In genomic region chr10:50622497-50623298, GRCh38 we compare ENCODE assay signal across 8 cellular contexts. TPM values are rescaled to one million over a fixed set of nuclear protein-coding genes. Genes with fewer than 3 reads are reported as not detected.
A peak's percentile ranks its signal among the peaks of the same experiment; 100 is the strongest.
DNase-seq lines count a peak whose midpoint lies in the region; ATAC-seq, FAIRE-seq and TF ChIP-seq lines count a peak whose summit lies in the region.

No MANE protein-coding gene starts in this region.

- H3K79me2 ChIP-seq in K562 (ENCODE audit: control insufficient read depth, insufficient read depth, low read length): peaks cover 72% of the 10 kb centered on the region

- H3K27ac ChIP-seq in A549 (peak overlapping the region; percentile 96 to 98), K562 (ENCODE audit: extremely low read depth, low read depth, low read length) (peak overlapping the region; percentile 82)

- peak overlapping the region; percentile 83 to 94 for H3K9ac ChIP-seq in K562 (ENCODE audit: insufficient read depth in 1 of 2, low read depth in 2 of 2, low read length in 2 of 2)

- TF ChIP-seq POLR2A in A549 (IDR thresholded peaks at IDR 0.05; ENCODE audit: low read length) (no peak), K562 (conservative IDR thresholded peaks at IDR 0.05) (no peak)

- no peak for TF ChIP-seq EP300 in A549 (IDR thresholded peaks at IDR 0.05)
- TF ChIP-seq EP300 in K562 (IDR thresholded peaks at IDR 0.05; ENCODE audit: low read length): no peak

- no peak for TF ChIP-seq CTCF in A549 (IDR thresholded peaks at IDR 0.05)
- no peak for TF ChIP-seq CTCF in GM20000 (IDR thresholded peaks at IDR 0.05; ENCODE audit: extremely low read depth, missing control alignments)
- peak; percentile 13 to 33 (median 16); a peak in 2 of 6 replicates for TF ChIP-seq CTCF in K562 (IDR thresholded peaks at IDR 0.05 in 2 of 3, conservative IDR thresholded peaks at IDR 0.05 in 1 of 3; ENCODE audit: insufficient read depth in 2 of 3, low read depth in 1 of 3, low read length in 3 of 3)

- FAIRE-seq in A549 (lab: Jason Lieb, UNC) (no peak), K562 (lab: Jason Lieb, UNC) (no peak)

- POLR2A ChIA-PET in A549 (lab: Yijun Ruan, JAX): interaction anchor here (1.8 kb wide), 1 partner anchor 18 kb away, joined by 6 read pairs; no protein-coding TSS in a partner anchor
- POLR2A ChIA-PET in K562 (lab: Yijun Ruan, JAX): interaction anchor here (0.6 to 3.8 kb wide), 10 partner anchors 9 to 93 kb away, joined by 3 to 32 read pairs (median 4); no protein-coding TSS in a partner anchor

- no peak for TF ChIP-seq RAD21 in A549 (conservative IDR thresholded peaks at IDR 0.05 in 1 of 2, IDR thresholded peaks at IDR 0.05 in 1 of 2)
- peak in 1 of 2 experiments; percentile 21; a peak in 1 of 4 replicates for TF ChIP-seq RAD21 in K562 (CRISPR knock-in tag; conservative IDR thresholded peaks at IDR 0.05 in 1 of 2, IDR thresholded peaks at IDR 0.05 in 1 of 2)

- intact Hi-C loops in K562 (cut with micrococcal nuclease): loop anchor here (1.0 to 5.0 kb wide), 3 partner anchors 45 to 295 kb away; no protein-coding TSS in a partner anchor

- H3K36me3 ChIP-seq in K562 (ENCODE audit: control insufficient read depth, insufficient read depth, low read length): peaks cover 15% of the 10 kb centered on the region; the same call in 2 of the 3 replicates

- H3K4me2 ChIP-seq in A549 (peak overlapping the region; percentile 100), K562 (ENCODE audit: insufficient read depth, low read length) (peak overlapping the region; percentile 91)

- CTCF ChIA-PET in A549 (lab: Yijun Ruan, JAX): interaction anchor here (0.6 to 4.3 kb wide), 22 partner anchors 11 to 398 kb away, joined by 3 to 23 read pairs (median 4); no protein-coding TSS in a partner anchor
- CTCF ChIA-PET in K562 (lab: Yijun Ruan, JAX; ENCODE audit: low intra/inter-chr PET ratio): interaction anchor here (2.7 kb wide), 1 partner anchor 61 kb away, joined by 9 read pairs; no protein-coding TSS in a partner anchor

- ATAC-seq in A549 (peak in 1 of 2 experiments; percentile 12; a peak in 3 of 6 replicates), K562 (peak; percentile 11)

- H3K9me3 ChIP-seq in A549: no peaks in the 10 kb centered on the region
- H3K9me3 ChIP-seq in K562 (replicated peaks; ENCODE audit: control insufficient read depth, insufficient read depth, low read depth, low read length): no peaks in the 10 kb centered on the region

- no peaks in the 10 kb centered on the region for H3K9me1 ChIP-seq in K562 (ENCODE audit: control insufficient read depth, insufficient read depth, low read length)

- H2AFZ ChIP-seq in K562 (ENCODE audit: low read depth, low read length): peak overlapping the region; percentile 41

- H4K20me1 ChIP-seq in K562 (replicated peaks; ENCODE audit: control insufficient read depth, insufficient read depth, low read length): 0 out of 2 replicates have a peak, but pooled peaks cover 4% of the 10 kb centered on the region

- DNase-seq in A549 (ENCODE audit: low read depth in 1 of 2, low spot score in 1 of 2): peak; percentile 17 to 46
- DNase-seq in GM20000 (ENCODE audit: low spot score): peak; percentile 32
- DNase-seq in SW480 (ENCODE audit: low spot score): peak; percentile 46
- peak; percentile 37 to 68 (median 44) for DNase-seq in K562 (ENCODE audit: extremely low read depth in 1 of 4, low spot score in 3 of 4)
- DNase-seq in hypothalamus (lab: John Stamatoyannopoulos, UW): peak in 33 of 51 donors; percentile 13 to 78 (median 48)
- peak; percentile 36 for DNase-seq in putamen (ENCODE audit: low spot score)
- no peak for DNase-seq in NCI-H187 treated with DMSO at 0.1 percent for 48 hours (lab: John Stamatoyannopoulos, UW)
- DNase-seq in cerebellar nuclear complex (lab: John Stamatoyannopoulos, UW): no peak

- H3K4me3 ChIP-seq in A549 (peak overlapping the region; percentile 89), K562 (peak overlapping the region; percentile 77)

- H3K27me3 ChIP-seq in K562 (ENCODE audit: control insufficient read depth in 2 of 2, insufficient read depth in 2 of 2, low read length in 2 of 2): no peaks in the 10 kb centered on the region

- 3% methylated on average over 23 of the region's 50 CpGs for WGBS in A549 (ENCODE audit: missing lambda C conversion rate)
- under 1% methylated on average over 43 of the region's 50 CpGs for WGBS in K562 (ENCODE audit: insufficient coverage, low coverage, missing lambda C conversion rate)

- BruUV-seq in K562 (replicated peaks; lab: Mats Ljungman, UMichigan): no TSS peak

- in situ Hi-C loops in K562 (cut with MboI): no loop called here

- H3K4me1 ChIP-seq in A549 (peaks cover 18% of the 10 kb centered on the region), K562 (replicated peaks in 1 of 2; ENCODE audit: control insufficient read depth in 2 of 2, insufficient read depth in 2 of 2, low read length in 2 of 2) (peaks cover 27 to 34% of the 10 kb centered on the region in 2 experiments)

TF ChIP-seq in A549, 52 proteins besides CTCF, POLR2A, EP300 and RAD21 (continues in another document):
- no peak for TF ChIP-seq REST (IDR thresholded peaks at IDR 0.05)

TF ChIP-seq in K562, 482 proteins besides CTCF, POLR2A, EP300 and RAD21 (continues in another document):
- TF ChIP-seq ZNF644 (tag; IDR thresholded peaks at IDR 0.05; ENCODE audit: low read depth) (no peak), ZNF197 (CRISPR knock-in tag; IDR thresholded peaks at IDR 0.05; ENCODE audit: low read depth) (no peak), BACH1 (tag; IDR thresholded peaks at IDR 0.05) (peak; percentile 6; the same call in 1 of the 2 replicates), FOXK1 (CRISPR knock-in tag; IDR thresholded peaks at IDR 0.05; ENCODE audit: borderline replicate concordance) (0 out of 2 replicates have a peak, but pooled peaks have one; percentile 10), FOXJ2 (tag; IDR thresholded peaks at IDR 0.05) (0 out of 2 replicates have a peak, but pooled peaks have one; percentile 47), ZFX (CRISPR knock-in tag; IDR thresholded peaks at IDR 0.05) (peak; percentile 41; the same call in 1 of the 2 replicates), SREBF2 (CRISPR knock-in tag; IDR thresholded peaks at IDR 0.05) (0 out of 2 replicates have a peak, but pooled peaks have one; percentile 5), KAT7 (CRISPR knock-in tag; IDR thresholded peaks at IDR 0.05; ENCODE audit: borderline replicate concordance) (0 out of 2 replicates have a peak, but pooled peaks have one; percentile 71), ZNF830 (CRISPR knock-in tag; IDR thresholded peaks at IDR 0.05) (no peak), SAFB (IDR thresholded peaks at IDR 0.05; ENCODE audit: borderline replicate concordance, low read depth, low read length) (no peak), ILK (tag; IDR thresholded peaks at IDR 0.05; ENCODE audit: borderline replicate concordance, low read depth) (no peak), NRF1 (conservative IDR thresholded peaks at IDR 0.05 in 1 of 2, IDR thresholded peaks at IDR 0.05 in 1 of 2) (0 out of 4 replicates have a peak, but pooled peaks of 1 of the 2 experiments have one; percentile 18), FOXA3 (CRISPR knock-in tag; conservative IDR thresholded peaks at IDR 0.05 in 1 of 2, IDR thresholded peaks at IDR 0.05 in 1 of 2) (0 out of 4 replicates have a peak, but pooled peaks of 1 of the 2 experiments have one; percentile 30), ZNF311 (CRISPR knock-in tag; IDR thresholded peaks at IDR 0.05) (no peak), ZNF274 (IDR thresholded peaks at IDR 0.05; ENCODE audit: borderline replicate concordance, low read depth, low read length) (no peak), NFIC (IDR thresholded peaks at IDR 0.05) (no peak)

RNA-seq across cellular contexts. Expression of gene SGMS1, which starts 1.1 kb away (rescaled TPM):
- 28.2 TPM in 2 replicates for polyA plus RNA-seq in A549 (2011; rRNA removed)
- polyA plus RNA-seq in A549 (2012; cell fraction: cytosol; rRNA removed): 15.3 and 21.3 TPM in 2 replicates
- 17.9 and 19.2 TPM in 2 replicates for polyA plus RNA-seq in A549 (2012; cell fraction: nucleus; rRNA removed)
- 20.2 to 23.2 TPM (median 22.7 TPM) in 3 replicates for polyA plus RNA-seq in A549 (2017; fragmentation: RNase III; extraction: RNeasy Plus Mini Kit Qiagen cat#74134 plus additional on column Dnase treatment)
- 23.8 and 26.8 TPM in 2 replicates for polyA minus RNA-seq in A549 (2011; rRNA and poly(A)+ RNA removed)
- total RNA-seq in K562 (2011; cell fraction: chromatin; rRNA removed; ENCODE audit: low replicate concordance): 267 and 295 TPM in 2 replicates
- 202 and 204 TPM in 2 replicates for total RNA-seq in K562 (2011; cell fraction: nucleolus; rRNA removed)
- 277 and 388 TPM in 2 replicates for total RNA-seq in K562 (2011; cell fraction: nucleoplasm; rRNA removed)
- 187 and 232 TPM in 2 replicates for total RNA-seq in K562 (2014; rRNA removed)
- 82.2 and 82.5 TPM in 2 replicates for total RNA-seq in K562 (2014; rRNA removed; fragmentation: Illumina TruSeq; extraction: Trizol)
- 82.3 and 83.8 TPM in 2 replicates for total RNA-seq in K562 (2015; rRNA removed; fragmentation: Illumina TruSeq; extraction: Trizol)
- 91.8 and 94.0 TPM in 2 replicates for total RNA-seq in K562 (2021)
- polyA plus RNA-seq in K562 (2011; rRNA removed): 69.8 and 89.6 TPM in 2 replicates
- polyA plus RNA-seq in K562 (2011; cell fraction: cytosol; rRNA removed): 58.5 and 88.3 TPM in 2 replicates
- polyA plus RNA-seq in K562 (2011; cell fraction: nucleus; rRNA removed): 74.4 and 107 TPM in 2 replicates
- polyA plus RNA-seq in K562 (2012): 27.2 and 40.1 TPM in 2 replicates
- 61.5 and 69.7 TPM in 2 replicates for polyA plus RNA-seq in K562 (2014; fragmentation: Illumina TruSeq; extraction: Trizol)
- 10 to 100 TPM; 22.6 to 25.3 TPM for polyA plus RNA-seq in K562 (2014; fragmentation: Nextera tagmentation; extraction: Ambion mirVana)
- polyA plus RNA-seq in K562 (2014; rRNA removed): 63.2 and 82.2 TPM in 2 replicates
- 116 and 125 TPM in 2 replicates for polyA minus RNA-seq in K562 (2011; rRNA and poly(A)+ RNA removed)
- polyA minus RNA-seq in K562 (2011; cell fraction: cytosol; rRNA and poly(A)+ RNA removed): 75.6 and 79.4 TPM in 2 replicates
- polyA minus RNA-seq in K562 (2011; cell fraction: nucleus; rRNA and poly(A)+ RNA removed): 297 and 317 TPM in 2 replicates

Comparison
In these comparisons a context has a peak if more than half of its experiments do, and no peak if none do; other contexts are left out.
1. DNase-seq: peak in A549 (2 of 2), GM20000 (single experiment), SW480 (single experiment), K562 (4 of 4), hypothalamus (33 of 51) and putamen (single experiment); none in NCI-H187 treated with DMSO at 0.1 percent for 48 hours (single experiment) and cerebellar nuclear complex (0 of 2).
2. CTCF ChIP-seq: peak in K562 (3 of 3); none in A549 (single experiment) and GM20000 (single experiment).
3. Of the 35 proteins assayed by ChIP-seq in both K562 and A549: peak only in K562: CTCF, SMC3 and SREBF2; only in A549: none; in both: none; in neither: 29; mixed calls (peak in some experiments, not most) for 3.